22 cellular contexts compared by ENCODE assay signal in the genomic region with DNA sequence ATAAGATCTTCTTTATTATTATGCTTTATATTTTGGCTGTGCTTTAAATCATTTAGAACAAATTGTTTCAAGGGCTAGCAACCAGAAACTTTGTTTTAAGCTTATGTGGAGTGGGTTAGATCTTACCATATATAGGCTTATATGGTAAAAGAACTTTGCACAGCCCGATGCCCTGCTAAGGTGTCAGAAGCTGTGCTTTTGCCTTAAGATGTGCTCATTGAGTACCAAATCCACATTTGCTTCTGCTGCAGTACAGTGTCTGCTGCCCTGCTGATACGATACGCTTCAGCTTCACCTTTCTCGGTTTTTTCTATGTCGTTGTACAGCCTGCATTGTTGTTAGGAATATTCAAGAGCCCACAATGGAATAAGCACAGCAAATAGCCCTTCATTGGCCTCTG. TPM values are rescaled to one million over a fixed set of nuclear protein-coding genes. Genes with fewer than 3 reads are reported as not detected.
A peak's percentile ranks its signal among the peaks of the same experiment; 100 is the strongest.
DNase-seq lines count a peak whose midpoint lies in the region; ATAC-seq and TF ChIP-seq lines count a peak whose summit lies in the region.
"Had no signal": no experiment of that assay in that cellular context is flagged by ENCODE, and none has a peak within 500 bp of the region (broad histone marks: within the 10 kb centered on the region; RNA-seq: fewer than 3 reads in every experiment).

No MANE protein-coding gene starts in this region.

- H3K36me3 Mint-ChIP-seq in activated T-cell treated with anti-CD3 and anti-CD28 coated beads, Interleukin-2, amount 50 U/mL, for 4 hours (ENCODE audit: insufficient read depth) = peaks cover 21% of the 10 kb centered on the region
- peaks cover 25% of the 10 kb centered on the region for H3K36me3 Mint-ChIP-seq in T-cell
- peaks cover 61% of the 10 kb centered on the region for H3K36me3 Mint-ChIP-seq in stimulated activated effector memory CD8-positive, alpha-beta T cell treated with anti-CD3 and anti-CD28 coated beads, Interleukin-12 subunit alpha, Interleukin-12 subunit beta, amount 100 ng/mL, for 72 hours

- dilution Hi-C loops in mammary epithelial cell (cut with HindIII; ENCODE audit: low sequenced_read_pairs) = loop anchor here (5.0 kb wide), 1 partner anchor 46 kb away; no protein-coding TSS in a partner anchor

- no peak overlapping the region for H3K9ac ChIP-seq in mammary epithelial cell (ENCODE audit: insufficient read depth, low read length)

- no peaks in the 10 kb centered on the region for H3K27me3 Mint-ChIP-seq in activated T-cell treated with anti-CD3 and anti-CD28 coated beads, Interleukin-2, amount 50 U/mL, for 4 hours (ENCODE audit: low read depth)
- no peaks in the 10 kb centered on the region for H3K27me3 Mint-ChIP-seq in T-cell
- H3K27me3 Mint-ChIP-seq: brain had no signal

- 57% methylated on average over 5 of the region's 5 CpGs for WGBS in mammary epithelial cell (ENCODE audit: low coverage, missing lambda C conversion rate)

- peaks cover 41% of the 10 kb centered on the region for H3K4me1 ChIP-seq in mammary epithelial cell (ENCODE audit: insufficient read depth, low read length)
- H3K4me1 ChIP-seq: right lobe of liver had no signal

- in situ Hi-C loops in mammary epithelial cell (cut with MboI; ENCODE audit: low sequenced_read_pairs in 2 of 2) = loop anchor here in 1 of 2 donors (5.0 kb wide), 1 partner anchor 51 kb away; no protein-coding TSS in a partner anchor

- H3K9me3 ChIP-seq in mammary epithelial cell (replicated peaks; ENCODE audit: insufficient read depth, low read length) = no peaks in the 10 kb centered on the region
- H3K9me3 ChIP-seq: heart right ventricle, right lobe of liver, upper lobe of right lung had no signal

- CTCF ChIA-PET in T-cell (lab: Charles Lee) (interaction anchor here (1.0 to 3.3 kb wide), 6 partner anchors 19 to 1091 kb away, joined by 3 to 27 read pairs (median 6); no protein-coding TSS in a partner anchor), mammary epithelial cell (lab: Charles Lee; ENCODE audit: low non-redundant PET) (interaction anchor here (0.7 kb wide), 1 partner anchor 1462 kb away, joined by 4 read pairs; no protein-coding TSS in a partner anchor)

- peaks cover 19% of the 10 kb centered on the region for H3K36me3 ChIP-seq in mammary epithelial cell (ENCODE audit: insufficient read depth, low read length)

- H4K20me1 ChIP-seq in mammary epithelial cell (ENCODE audit: insufficient read depth, low read length) = no peaks in the 10 kb centered on the region

- H3K4me3 ChIP-seq in mammary epithelial cell (replicated peaks in 1 of 3; ENCODE audit: insufficient read depth in 1 of 3, low read depth in 2 of 3, low read length in 3 of 3) = no peak overlapping the region
- H3K4me3 ChIP-seq: heart right ventricle, right lobe of liver, upper lobe of right lung had no signal

- peak overlapping the region; percentile 40 for H3K4me2 ChIP-seq in mammary epithelial cell (ENCODE audit: insufficient read depth, low read depth, low read length)

- H3K79me2 ChIP-seq in mammary epithelial cell (ENCODE audit: insufficient read depth, low read length) = peaks cover 4% of the 10 kb centered on the region

- ATAC-seq in activated T-cell treated with anti-CD3 and anti-CD28 coated beads, Interleukin-2, amount 50 U/mL, for 4 hours = no peak
- no peak for ATAC-seq in T-cell (replicated peaks in 1 of 4)
- no peak for ATAC-seq in stimulated activated effector memory CD8-positive, alpha-beta T cell treated with anti-CD3 and anti-CD28 coated beads, Interleukin-12 subunit alpha, Interleukin-12 subunit beta, amount 100 ng/mL, for 72 hours
- no peak for ATAC-seq in GM19328 (IDR thresholded peaks at IDR 0.05; ENCODE audit: unreplicated experiment)
- ATAC-seq: heart right ventricle, HepG2, right lobe of liver, upper lobe of right lung had no signal

- H3K27me3 ChIP-seq in mammary epithelial cell (ENCODE audit: insufficient read depth, low read length) = no peaks in the 10 kb centered on the region
- H3K27me3 ChIP-seq: heart right ventricle, right lobe of liver, upper lobe of right lung had no signal

- POLR2A ChIA-PET in T-cell (lab: Charles Lee) = interaction anchor here (0.6 to 1.7 kb wide), 5 partner anchors 19 to 1270 kb away, joined by 3 to 9 read pairs (median 3); no protein-coding TSS in a partner anchor

- no peak for DNase-seq in activated T-cell treated with anti-CD3 and anti-CD28 coated beads, Interleukin-2, amount 50 U/mL, for 4 hours
- no peak for DNase-seq in activated T-cell treated with anti-CD3 and anti-CD28 coated beads, Interleukin-2, amount 50 U/mL, for 1 hour
- no peak for DNase-seq in T-cell
- DNase-seq in mammary epithelial cell = no peak
- DNase-seq in stimulated activated effector memory CD8-positive, alpha-beta T cell treated with anti-CD3 and anti-CD28 coated beads, Interleukin-12 subunit alpha, Interleukin-12 subunit beta, amount 100 ng/mL, for 72 hours (ENCODE audit: low spot score in 2 of 2) = no peak
- no peak for DNase-seq in epidermal melanocyte (ENCODE audit: insufficient read length, low spot score)
- no peak for DNase-seq in activated effector memory CD4-positive, alpha-beta T cell treated with anti-CD3 and anti-CD28 coated beads, Interleukin-2, amount 50 U/mL, for 16 hours
- DNase-seq: activated CD4-positive, CD25-positive, alpha-beta regulatory T cell treated with anti-CD3 and anti-CD28 coated beads, Interleukin-2, amount 50 U/mL, for 72 hours; cortex of kidney; H7; heart right ventricle; NCI-H1048; NCI-H187 treated with DMSO at 0.1 percent for 48 hours; posterior cingulate gyrus; right lobe of liver; upper lobe of right lung had no signal

- H3K27ac Mint-ChIP-seq in T-cell = peak overlapping the region; percentile 94 to 95
- peak overlapping the region; percentile 97 for H3K27ac Mint-ChIP-seq in stimulated activated effector memory CD8-positive, alpha-beta T cell treated with anti-CD3 and anti-CD28 coated beads, Interleukin-12 subunit alpha, Interleukin-12 subunit beta, amount 100 ng/mL, for 72 hours
- H3K27ac Mint-ChIP-seq: brain had no signal

- H3K27ac ChIP-seq in mammary epithelial cell (ENCODE audit: insufficient read depth, low read depth, low read length) = peak overlapping the region; percentile 79
- H3K27ac ChIP-seq: right lobe of liver, upper lobe of right lung had no signal

- H2AFZ ChIP-seq in mammary epithelial cell (ENCODE audit: low read depth, low read length) = no peak overlapping the region

- H3K4me1 Mint-ChIP-seq in activated T-cell treated with anti-CD3 and anti-CD28 coated beads, Interleukin-2, amount 50 U/mL, for 4 hours (ENCODE audit: low read depth) = peaks cover 83% of the 10 kb centered on the region
- H3K4me1 Mint-ChIP-seq in T-cell = peaks cover 80 to 91% (median 81%) of the 10 kb centered on the region in 3 donors
- H3K4me1 Mint-ChIP-seq in stimulated activated effector memory CD8-positive, alpha-beta T cell treated with anti-CD3 and anti-CD28 coated beads, Interleukin-12 subunit alpha, Interleukin-12 subunit beta, amount 100 ng/mL, for 72 hours = peaks cover 71% of the 10 kb centered on the region
- H3K4me1 Mint-ChIP-seq: brain had no signal

- H3K4me3 Mint-ChIP-seq in activated T-cell treated with anti-CD3 and anti-CD28 coated beads, Interleukin-2, amount 50 U/mL, for 4 hours = peak overlapping the region; percentile 64
- H3K4me3 Mint-ChIP-seq in T-cell = peak overlapping the region; percentile 17 to 87 (median 52)
- H3K4me3 Mint-ChIP-seq in stimulated activated effector memory CD8-positive, alpha-beta T cell treated with anti-CD3 and anti-CD28 coated beads, Interleukin-12 subunit alpha, Interleukin-12 subunit beta, amount 100 ng/mL, for 72 hours = peak overlapping the region; percentile 80
- H3K4me3 Mint-ChIP-seq: brain had no signal

- no peak for TF ChIP-seq CTCF in mammary epithelial cell (conservative IDR thresholded peaks at IDR 0.05 in 1 of 2, IDR thresholded peaks at IDR 0.05 in 1 of 2; ENCODE audit: extremely low read depth in 1 of 2, insufficient read depth in 1 of 2, low read depth in 1 of 2, low read length in 2 of 2)

- H3K9me3 Mint-ChIP-seq in activated T-cell treated with anti-CD3 and anti-CD28 coated beads, Interleukin-2, amount 50 U/mL, for 4 hours = no peaks in the 10 kb centered on the region
- H3K9me3 Mint-ChIP-seq in T-cell = no peaks in the 10 kb centered on the region
- H3K9me3 Mint-ChIP-seq in stimulated activated effector memory CD8-positive, alpha-beta T cell treated with anti-CD3 and anti-CD28 coated beads, Interleukin-12 subunit alpha, Interleukin-12 subunit beta, amount 100 ng/mL, for 72 hours = no peaks in the 10 kb centered on the region
- H3K9me3 Mint-ChIP-seq: brain had no signal

- intact Hi-C loops in mammary epithelial cell (cut with micrococcal nuclease) = no loop called here

- BruUV-seq in mammary epithelial cell (replicated peaks; lab: Mats Ljungman, UMichigan) = no TSS peak

RNA-seq across cellular contexts. Expression of a gene that starts 34.8 kb away (rescaled TPM):
- under 1 TPM; 0.03 to 0.46 (median 0.05) TPM for total RNA-seq in activated T-cell treated with anti-CD3 and anti-CD28 coated beads, Interleukin-2, amount 50 U/mL, for 4 hours
- total RNA-seq in T-cell (1 to 10 TPM in 2 of 5 donors, under 1 TPM in 3; 0.16 to 1.3 (median 0.73) TPM), mammary epithelial cell (under 1 TPM in 1 of 2 donors, not detected in 1; 0.17 TPM)
- 0.02 TPM for polyA plus RNA-seq in mammary epithelial cell
- polyA minus RNA-seq in mammary epithelial cell = not detected
- total RNA-seq: H7, HepG2, LHCN-M2 had no signal
- polyA plus RNA-seq: BJ, HepG2, neural cell had no signal
